Comparison of ENCODE assay signal across 14 cellular contexts in genomic region chr17:79476074-79476473, GRCh38.
"Had no signal": no experiment of that assay in that cellular context is flagged by ENCODE, and none has a peak within 500 bp of the region (broad histone marks: within the 10 kb centered on the region; RNA-seq: fewer than 3 reads in every experiment).

No MANE protein-coding gene starts in this region.

- H3K27ac Mint-ChIP-seq: activated T-cell treated with anti-CD3 and anti-CD28 coated beads, Interleukin-2, amount 50 U/mL, for 72 hours; natural killer cell; stimulated activated memory B cell treated with anti-CD40 and anti-IgM and Interleukin-4, amounts not matched to agents 10 μg/mL and 1 μg/mL and 100 μg/mL, for 72 hours; T-helper 17 cell had no signal

- ATAC-seq: activated T-cell treated with anti-CD3 and anti-CD28 coated beads, Interleukin-2, amount 50 U/mL, for 72 hours; esophagus mucosa; left colon; natural killer cell; sciatic nerve; stimulated activated memory B cell treated with anti-CD40 and anti-IgM and Interleukin-4, amounts not matched to agents 10 μg/mL and 1 μg/mL and 100 μg/mL, for 72 hours; T-helper 17 cell had no signal

- H3K36me3 Mint-ChIP-seq: natural killer cell; stimulated activated memory B cell treated with anti-CD40 and anti-IgM and Interleukin-4, amounts not matched to agents 10 μg/mL and 1 μg/mL and 100 μg/mL, for 72 hours had no signal

- H3K4me1 Mint-ChIP-seq: stimulated activated memory B cell treated with anti-CD40 and anti-IgM and Interleukin-4, amounts not matched to agents 10 μg/mL and 1 μg/mL and 100 μg/mL, for 72 hours had no signal

- H3K4me3 Mint-ChIP-seq: activated T-cell treated with anti-CD3 and anti-CD28 coated beads, Interleukin-2, amount 50 U/mL, for 72 hours; natural killer cell; stimulated activated memory B cell treated with anti-CD40 and anti-IgM and Interleukin-4, amounts not matched to agents 10 μg/mL and 1 μg/mL and 100 μg/mL, for 72 hours; T-helper 17 cell had no signal

- H3K9me3 Mint-ChIP-seq: activated T-cell treated with anti-CD3 and anti-CD28 coated beads, Interleukin-2, amount 50 U/mL, for 72 hours; natural killer cell; stimulated activated memory B cell treated with anti-CD40 and anti-IgM and Interleukin-4, amounts not matched to agents 10 μg/mL and 1 μg/mL and 100 μg/mL, for 72 hours had no signal

- DNase-seq: activated CD4-positive, alpha-beta T cell treated with anti-CD3 and anti-CD28 coated beads for 1 hour; activated effector memory CD4-positive, alpha-beta T cell treated with anti-CD3 and anti-CD28 coated beads, Interleukin-2, amount 50 U/mL, for 16 hours; activated naive CD4-positive, alpha-beta T cell treated with anti-CD3 and anti-CD28 coated beads, Interleukin-2, amount 50 U/mL, for 16 hours; activated T-cell treated with anti-CD3 and anti-CD28 coated beads, Interleukin-2, amount 50 U/mL, for 72 hours; effector CD4-positive, alpha-beta T cell; islet precursor cell; left colon; natural killer cell; stimulated activated CD4-positive, alpha-beta T cell treated with anti-CD3 and anti-CD28 coated beads, Interleukin-4, amount 100 ng/mL, for 24 hours; T-helper 17 cell; testis had no signal
